In genomic region chr9:96344458-96345180, GRCh38 we compare ENCODE assay signal across 10 cellular contexts. TPM values are rescaled to one million over a fixed set of nuclear protein-coding genes. Genes with fewer than 3 reads are reported as not detected.
DNase-seq lines count a peak whose midpoint lies in the region; ATAC-seq and TF ChIP-seq lines count a peak whose summit lies in the region.
"Had no signal": no experiment of that assay in that cellular context is flagged by ENCODE, and none has a peak within 500 bp of the region (broad histone marks: within the 10 kb centered on the region; RNA-seq: fewer than 3 reads in every experiment).

No MANE protein-coding gene starts in this region.

- H3K4me1 Mint-ChIP-seq in osteocyte (ENCODE audit: unreplicated experiment), result peaks cover 24% of the 10 kb centered on the region
- peaks cover 6% of the 10 kb centered on the region for H3K4me1 Mint-ChIP-seq in activated T-cell treated with anti-CD3 and anti-CD28 coated beads, Interleukin-2, amount 50 U/mL, for 4 hours (ENCODE audit: low read depth)
- H3K4me1 Mint-ChIP-seq in CD4-positive, alpha-beta T cell (ENCODE audit: low read depth), result no peaks in the 10 kb centered on the region
- H3K4me1 Mint-ChIP-seq: activated B cell treated with CpG ODN at 0.5 μM for 24 hours had no signal

- POLR2A ChIA-PET in CD4-positive, alpha-beta T cell (lab: Charles Lee), result no interaction called here

- no peaks in the 10 kb centered on the region for H3K9me3 Mint-ChIP-seq in osteocyte (ENCODE audit: unreplicated experiment)
- H3K9me3 Mint-ChIP-seq in activated T-cell treated with anti-CD3 and anti-CD28 coated beads, Interleukin-2, amount 50 U/mL, for 4 hours, result peaks cover 6% of the 10 kb centered on the region
- H3K9me3 Mint-ChIP-seq in CD4-positive, alpha-beta T cell, result peaks cover 2% of the 10 kb centered on the region

- H3K27me3 Mint-ChIP-seq in osteocyte (ENCODE audit: unreplicated experiment), result no peaks in the 10 kb centered on the region
- no peaks in the 10 kb centered on the region for H3K27me3 Mint-ChIP-seq in activated T-cell treated with anti-CD3 and anti-CD28 coated beads, Interleukin-2, amount 50 U/mL, for 4 hours (ENCODE audit: low read depth)
- no peaks in the 10 kb centered on the region for H3K27me3 Mint-ChIP-seq in CD4-positive, alpha-beta T cell
- H3K27me3 Mint-ChIP-seq: activated B cell treated with CpG ODN at 0.5 μM for 24 hours; CD4-positive, CD25-positive, alpha-beta regulatory T cell had no signal

- intact Hi-C loops in CD4-positive, alpha-beta T cell (cut with DNase I, micrococcal nuclease), result no loop called here

- H3K27ac ChIP-seq in foreskin keratinocyte, result peak overlapping the region; percentile 59
- no peak overlapping the region for H3K27ac ChIP-seq in CD4-positive, alpha-beta T cell (ENCODE audit: low read depth, low read length)

- H3K27me3 ChIP-seq in foreskin keratinocyte, result no peaks in the 10 kb centered on the region
- no peaks in the 10 kb centered on the region for H3K27me3 ChIP-seq in CD4-positive, alpha-beta T cell (ENCODE audit: control insufficient read depth, insufficient read depth, low read length)

- TF ChIP-seq CTCF in foreskin keratinocyte (conservative IDR thresholded peaks at IDR 0.05), result no peak
- TF ChIP-seq CTCF in osteocyte (IDR thresholded peaks at IDR 0.05), result no peak
- no peak for TF ChIP-seq CTCF in CD4-positive, alpha-beta T cell (IDR thresholded peaks at IDR 0.05)

- DNase-seq in SIG-M5 treated with dmso at 0.1 percent for 504 hours (lab: John Stamatoyannopoulos, UW; ENCODE audit: unreplicated experiment), result peak; percentile 42
- no peak for DNase-seq in SIG-M5 (lab: John Stamatoyannopoulos, UW)
- DNase-seq in SW 1271 (lab: John Stamatoyannopoulos, UW), result peak; percentile 84 to 95
- peak; percentile 69 to 87 for DNase-seq in foreskin keratinocyte
- DNase-seq in osteocyte (ENCODE audit: extremely low spot score, unreplicated experiment), result no peak
- DNase-seq in activated T-cell treated with anti-CD3 and anti-CD28 coated beads, Interleukin-2, amount 50 U/mL, for 4 hours, result no peak
- no peak for DNase-seq in CD4-positive, alpha-beta T cell
- DNase-seq: activated B cell treated with CpG ODN at 0.5 μM for 24 hours; CD4-positive, CD25-positive, alpha-beta regulatory T cell had no signal

- no peak overlapping the region for H3K4me3 Mint-ChIP-seq in osteocyte (ENCODE audit: unreplicated experiment)
- H3K4me3 Mint-ChIP-seq in activated T-cell treated with anti-CD3 and anti-CD28 coated beads, Interleukin-2, amount 50 U/mL, for 4 hours, result no peak overlapping the region
- no peak overlapping the region for H3K4me3 Mint-ChIP-seq in CD4-positive, alpha-beta T cell
- H3K4me3 Mint-ChIP-seq: activated B cell treated with CpG ODN at 0.5 μM for 24 hours; CD4-positive, CD25-positive, alpha-beta regulatory T cell had no signal

- peak overlapping the region; percentile 84 for H3K27ac Mint-ChIP-seq in osteocyte (ENCODE audit: unreplicated experiment)
- no peak overlapping the region for H3K27ac Mint-ChIP-seq in CD4-positive, alpha-beta T cell
- H3K27ac Mint-ChIP-seq: activated B cell treated with CpG ODN at 0.5 μM for 24 hours had no signal

- no peaks in the 10 kb centered on the region for H3K9me3 ChIP-seq in CD4-positive, alpha-beta T cell (ENCODE audit: control insufficient read depth, low read length)

- H3K36me3 Mint-ChIP-seq in osteocyte (ENCODE audit: unreplicated experiment), result peaks cover 11% of the 10 kb centered on the region
- peaks cover 16% of the 10 kb centered on the region for H3K36me3 Mint-ChIP-seq in activated T-cell treated with anti-CD3 and anti-CD28 coated beads, Interleukin-2, amount 50 U/mL, for 4 hours (ENCODE audit: insufficient read depth)
- H3K36me3 Mint-ChIP-seq in CD4-positive, alpha-beta T cell (ENCODE audit: low read depth), result no peaks in the 10 kb centered on the region

- H3K4me1 ChIP-seq in foreskin keratinocyte, result peaks cover 11% of the 10 kb centered on the region

- CTCF ChIA-PET in CD4-positive, alpha-beta T cell (lab: Charles Lee), result interaction anchor here (0.6 kb wide), 1 partner anchor 524 kb away, joined by 3 read pairs; no protein-coding TSS in a partner anchor

- ATAC-seq in foreskin keratinocyte, result peak; percentile 70
- no peak for ATAC-seq in activated T-cell treated with anti-CD3 and anti-CD28 coated beads, Interleukin-2, amount 50 U/mL, for 4 hours
- ATAC-seq in activated CD4-positive, CD25-positive, alpha-beta regulatory T cell treated with anti-CD3 and anti-CD28 coated beads, Interleukin-2, amount 50 U/mL, for 24 hours, result no peak
- ATAC-seq in CD4-positive, alpha-beta T cell (ENCODE audit: poor library complexity), result no peak

RNA-seq across cellular contexts. Expression of gene SLC35D2, which starts 38.9 kb away (rescaled TPM):
- total RNA-seq in foreskin keratinocyte, result 15.0 and 24.1 TPM in 2 replicates
- 17.0 and 24.0 TPM in 2 replicates for polyA plus RNA-seq in foreskin keratinocyte
- 18.3 and 20.2 TPM in 2 replicates for total RNA-seq in osteocyte
- total RNA-seq in activated T-cell treated with anti-CD3 and anti-CD28 coated beads, Interleukin-2, amount 50 U/mL, for 4 hours, result 1 to 10 TPM; 3.5 to 7.2 (median 4.4) TPM
- 10 to 100 TPM; 13.2 to 14.7 TPM for total RNA-seq in CD4-positive, alpha-beta T cell

RNA-seq across cellular contexts. Expression of gene HSD17B3, which starts 42.6 kb away (rescaled TPM):
- 0.27 TPM in 1 of 2 replicates, not detected in the other for total RNA-seq in foreskin keratinocyte
- 0.16 TPM in 1 of 2 replicates, not detected in the other for polyA plus RNA-seq in foreskin keratinocyte
- total RNA-seq in osteocyte, result not detected in 2 replicates
- not detected for total RNA-seq in activated T-cell treated with anti-CD3 and anti-CD28 coated beads, Interleukin-2, amount 50 U/mL, for 4 hours
- under 1 TPM; 0.42 to 0.80 TPM for total RNA-seq in CD4-positive, alpha-beta T cell
- total RNA-seq: activated B cell treated with CpG ODN at 0.5 μM for 24 hours had no signal
- polyA plus RNA-seq: CD4-positive, CD25-positive, alpha-beta regulatory T cell had no signal

Comparison
In these comparisons a context has a peak if more than half of its experiments do, and no peak if none do; other contexts are left out.
1. DNase-seq: peak in SIG-M5 treated with dmso at 0.1 percent for 504 hours (single experiment), SW 1271 (2 of 2) and foreskin keratinocyte (2 of 2); none in SIG-M5 (single experiment), osteocyte (single experiment), activated T-cell treated with anti-CD3 and anti-CD28 coated beads, Interleukin-2, amount 50 U/mL, for 4 hours (single experiment) and CD4-positive, alpha-beta T cell (0 of 10).